In genomic region chrX:128142745-128143144, GRCh38 we compare ENCODE assay signal across 24 cellular contexts.
"Had no signal": no experiment of that assay in that cellular context is flagged by ENCODE, and none has a peak within 500 bp of the region (broad histone marks: within the 10 kb centered on the region; RNA-seq: fewer than 3 reads in every experiment).

No MANE protein-coding gene starts in this region.

- DNase-seq: effector CD8-positive, alpha-beta T cell; effector memory CD8-positive, alpha-beta T cell; endodermal cell; erythroblast; esophagus squamous epithelium; foreskin fibroblast; foreskin melanocyte; gastrocnemius medialis; glutamatergic neuron; head of caudate nucleus; heart right ventricle; hippocampal formation; left cardiac atrium; left lung; left ventricle myocardium superior; lower lobe of right lung; mesenchymal stem cell; mucosa of descending colon; naive B cell; naive thymus-derived CD8-positive, alpha-beta T cell had no signal

- ATAC-seq: effector memory CD8-positive, alpha-beta T cell; esophagus mucosa; gastrocnemius medialis; heart right ventricle; left cardiac atrium; left lung; left ventricle myocardium superior; lower lobe of right lung; mucosa of descending colon; naive thymus-derived CD8-positive, alpha-beta T cell had no signal

- FAIRE-seq: islet of Langerhans, keratinocyte had no signal

- H3K27ac ChIP-seq: epithelial cell of prostate, esophagus squamous epithelium, gastrocnemius medialis, heart right ventricle, left lung, lower lobe of right lung had no signal
